25 cellular contexts compared by ENCODE assay signal in genomic region chr6:125078602-125079321, GRCh38.
"Had no signal": no experiment of that assay in that cellular context is flagged by ENCODE, and none has a peak within 500 bp of the region (broad histone marks: within the 10 kb centered on the region; RNA-seq: fewer than 3 reads in every experiment).

No MANE protein-coding gene starts in this region.

- H3K79me2 ChIP-seq: hepatocyte had no signal

- H3K27ac ChIP-seq: breast epithelium, colonic mucosa, dorsolateral prefrontal cortex, esophagus muscularis mucosa, hepatocyte, left lung, spleen, thoracic aorta, upper lobe of left lung had no signal

- H3K9me3 Mint-ChIP-seq: activated naive CD8-positive, alpha-beta T cell treated with anti-CD3 and anti-CD28 coated beads, Interleukin-2, amount 10 ng/mL, durations not matched to agents 7 days and 5 days; activated T-cell treated with anti-CD3 and anti-CD28 coated beads, Interleukin-2, amount 50 U/mL, for 4 hours; central memory CD8-positive, alpha-beta T cell; natural killer cell had no signal

- H3K4me1 Mint-ChIP-seq: activated naive CD8-positive, alpha-beta T cell treated with anti-CD3 and anti-CD28 coated beads, Interleukin-2, amount 10 ng/mL, durations not matched to agents 7 days and 5 days; central memory CD8-positive, alpha-beta T cell; natural killer cell had no signal

- ATAC-seq: activated CD8-positive, alpha-beta T cell treated with anti-CD3 and anti-CD28 coated beads, Interleukin-2, amount 10 ng/mL, durations not matched to agents 7 days and 5 days; activated T-cell treated with anti-CD3 and anti-CD28 coated beads, Interleukin-2, amount 50 U/mL, for 4 hours; effector memory CD8-positive, alpha-beta T cell; left lung; natural killer cell had no signal

- H3K4me1 ChIP-seq: breast epithelium, colonic mucosa, esophagus muscularis mucosa, left lung, spleen, upper lobe of left lung had no signal

- H3K4me2 ChIP-seq: hepatocyte had no signal

- DNase-seq: activated CD4-positive, alpha-beta T cell treated with anti-CD3 and anti-CD28 coated beads for 1 hour; activated CD4-positive, alpha-beta T cell treated with anti-CD3 and anti-CD28 coated beads, Interleukin-2, amount 50 U/mL, for 1 hour; activated CD8-positive, alpha-beta T cell treated with anti-CD3 and anti-CD28 coated beads, Interleukin-2, amount 10 ng/mL, durations not matched to agents 7 days and 5 days; activated naive CD4-positive, alpha-beta T cell treated with Interleukin-2 at 50 U/mL for 16 hours; activated naive CD8-positive, alpha-beta T cell treated with anti-CD3 and anti-CD28 coated beads, Interleukin-2, amount 10 ng/mL, durations not matched to agents 7 days and 5 days; activated T-cell treated with anti-CD3 and anti-CD28 coated beads, Interleukin-2, amount 50 U/mL, for 4 hours; amniotic stem cell; colonic mucosa; dorsolateral prefrontal cortex; effector memory CD8-positive, alpha-beta T cell; glutamatergic neuron; kidney glomerular epithelial cell; left lung; natural killer cell; retina; spleen; stimulated activated CD4-positive, alpha-beta T cell treated with anti-CD3 and anti-CD28 coated beads, Interleukin-4, amount 100 ng/mL, for 24 hours; stimulated activated naive CD4-positive, alpha-beta T cell treated with Interleukin-2 at 50 U/mL for 16 hours; upper lobe of left lung had no signal

- H3K27me3 Mint-ChIP-seq: central memory CD8-positive, alpha-beta T cell had no signal

- H3K36me3 Mint-ChIP-seq: activated naive CD8-positive, alpha-beta T cell treated with anti-CD3 and anti-CD28 coated beads, Interleukin-2, amount 10 ng/mL, durations not matched to agents 7 days and 5 days; natural killer cell had no signal

- H3K27me3 ChIP-seq: breast epithelium, colonic mucosa, dorsolateral prefrontal cortex, esophagus muscularis mucosa, hepatocyte, left lung, spleen, upper lobe of left lung had no signal

- H3K9me3 ChIP-seq: breast epithelium, colonic mucosa, esophagus muscularis mucosa, left lung, spleen, thoracic aorta, upper lobe of left lung had no signal

- H2AFZ ChIP-seq: hepatocyte had no signal

- H3K4me3 ChIP-seq: breast epithelium, colonic mucosa, dorsolateral prefrontal cortex, esophagus muscularis mucosa, hepatocyte, left lung, lung, spleen, thoracic aorta, upper lobe of left lung had no signal

- H3K27ac Mint-ChIP-seq: activated CD8-positive, alpha-beta T cell treated with anti-CD3 and anti-CD28 coated beads, Interleukin-2, amount 10 ng/mL, durations not matched to agents 7 days and 5 days; activated naive CD8-positive, alpha-beta T cell treated with anti-CD3 and anti-CD28 coated beads, Interleukin-2, amount 10 ng/mL, durations not matched to agents 7 days and 5 days; effector memory CD8-positive, alpha-beta T cell; natural killer cell had no signal

- H3K4me3 Mint-ChIP-seq: activated CD8-positive, alpha-beta T cell treated with anti-CD3 and anti-CD28 coated beads, Interleukin-2, amount 10 ng/mL, durations not matched to agents 7 days and 5 days; activated naive CD8-positive, alpha-beta T cell treated with anti-CD3 and anti-CD28 coated beads, Interleukin-2, amount 10 ng/mL, durations not matched to agents 7 days and 5 days; activated T-cell treated with anti-CD3 and anti-CD28 coated beads, Interleukin-2, amount 50 U/mL, for 4 hours; central memory CD8-positive, alpha-beta T cell; effector memory CD8-positive, alpha-beta T cell; natural killer cell had no signal
